In genomic region chr14:50052517-50052916, GRCh38 we compare ENCODE assay signal across 15 cellular contexts.
A peak's percentile ranks its signal among the peaks of the same experiment; 100 is the strongest.
DNase-seq lines count a peak whose midpoint lies in the region; ATAC-seq lines count a peak whose summit lies in the region.
"Had no signal": no experiment of that assay in that cellular context is flagged by ENCODE, and none has a peak within 500 bp of the region (broad histone marks: within the 10 kb centered on the region; RNA-seq: fewer than 3 reads in every experiment).

No MANE protein-coding gene starts in this region.

- peak; percentile 41 for DNase-seq in mesenteric fat pad (ENCODE audit: low spot score)
- DNase-seq in NCI-H446 treated with DMSO at 0.1 percent for 48 hours (lab: John Stamatoyannopoulos, UW), result no peak
- DNase-seq in stimulated activated CD4-positive, alpha-beta T cell treated with anti-CD3 and anti-CD28 coated beads, Interleukin-4, amount 100 ng/mL, for 24 hours, result no peak
- no peak for DNase-seq in GM19238 (ENCODE audit: insufficient read length, low spot score)
- DNase-seq: BE2C; Caco-2; CD8-positive, alpha-beta memory T cell; DND-41; GDM1; HCEC 1CT; HFFc6 had no signal

- no peak for ATAC-seq in activated T-helper 17 cell treated with anti-CD3 and anti-CD28 coated beads, Interleukin-2, amount 50 U/mL, for 72 hours (replicated peaks)
- ATAC-seq in stimulated activated memory B cell treated with anti-CD40 and anti-IgM and Interleukin-4, amounts not matched to agents 10 μg/mL and 1 μg/mL and 100 μg/mL, for 72 hours, result no peak
- ATAC-seq: A549 had no signal

- no peaks in the 10 kb centered on the region for H3K27me3 Mint-ChIP-seq in IgD-negative memory B cell
- no peaks in the 10 kb centered on the region for H3K27me3 Mint-ChIP-seq in activated T-helper 17 cell treated with anti-CD3 and anti-CD28 coated beads, Interleukin-2, amount 50 U/mL, for 72 hours
- H3K27me3 Mint-ChIP-seq in stimulated activated memory B cell treated with anti-CD40 and anti-IgM and Interleukin-4, amounts not matched to agents 10 μg/mL and 1 μg/mL and 100 μg/mL, for 72 hours, result no peaks in the 10 kb centered on the region
- H3K27me3 Mint-ChIP-seq: CD8-positive, alpha-beta memory T cell had no signal

- H3K27ac Mint-ChIP-seq in IgD-negative memory B cell, result peak overlapping the region in 2 of 3 donors; percentile 8 to 81
- H3K27ac Mint-ChIP-seq in activated T-helper 17 cell treated with anti-CD3 and anti-CD28 coated beads, Interleukin-2, amount 50 U/mL, for 72 hours, result peak overlapping the region; percentile 30
- peak overlapping the region; percentile 70 for H3K27ac Mint-ChIP-seq in stimulated activated memory B cell treated with anti-CD40 and anti-IgM and Interleukin-4, amounts not matched to agents 10 μg/mL and 1 μg/mL and 100 μg/mL, for 72 hours
- H3K27ac Mint-ChIP-seq: HFFc6 had no signal

- H3K4me3 Mint-ChIP-seq in IgD-negative memory B cell, result peak overlapping the region in 1 of 4 donors; percentile 12
- H3K4me3 Mint-ChIP-seq in activated T-helper 17 cell treated with anti-CD3 and anti-CD28 coated beads, Interleukin-2, amount 50 U/mL, for 72 hours, result no peak overlapping the region
- no peak overlapping the region for H3K4me3 Mint-ChIP-seq in stimulated activated memory B cell treated with anti-CD40 and anti-IgM and Interleukin-4, amounts not matched to agents 10 μg/mL and 1 μg/mL and 100 μg/mL, for 72 hours
- H3K4me3 Mint-ChIP-seq: CD8-positive, alpha-beta memory T cell; HFFc6 had no signal

- peaks cover 4% of the 10 kb centered on the region for H3K36me3 Mint-ChIP-seq in IgD-negative memory B cell
- H3K36me3 Mint-ChIP-seq in activated T-helper 17 cell treated with anti-CD3 and anti-CD28 coated beads, Interleukin-2, amount 50 U/mL, for 72 hours (ENCODE audit: low read depth), result no peaks in the 10 kb centered on the region
- peaks cover 43% of the 10 kb centered on the region for H3K36me3 Mint-ChIP-seq in stimulated activated memory B cell treated with anti-CD40 and anti-IgM and Interleukin-4, amounts not matched to agents 10 μg/mL and 1 μg/mL and 100 μg/mL, for 72 hours

- peaks cover 0 to 3% (median 0%) of the 10 kb centered on the region in 3 donors for H3K9me3 Mint-ChIP-seq in IgD-negative memory B cell
- H3K9me3 Mint-ChIP-seq in activated T-helper 17 cell treated with anti-CD3 and anti-CD28 coated beads, Interleukin-2, amount 50 U/mL, for 72 hours, result no peaks in the 10 kb centered on the region
- H3K9me3 Mint-ChIP-seq in stimulated activated memory B cell treated with anti-CD40 and anti-IgM and Interleukin-4, amounts not matched to agents 10 μg/mL and 1 μg/mL and 100 μg/mL, for 72 hours, result no peaks in the 10 kb centered on the region
- H3K9me3 Mint-ChIP-seq: CD8-positive, alpha-beta memory T cell; HFFc6 had no signal

- peaks cover 15 to 28% (median 21%) of the 10 kb centered on the region in 3 donors for H3K4me1 Mint-ChIP-seq in IgD-negative memory B cell
- peaks cover 8% of the 10 kb centered on the region for H3K4me1 Mint-ChIP-seq in activated T-helper 17 cell treated with anti-CD3 and anti-CD28 coated beads, Interleukin-2, amount 50 U/mL, for 72 hours
- H3K4me1 Mint-ChIP-seq in stimulated activated memory B cell treated with anti-CD40 and anti-IgM and Interleukin-4, amounts not matched to agents 10 μg/mL and 1 μg/mL and 100 μg/mL, for 72 hours, result peaks cover 27% of the 10 kb centered on the region
